In the genomic region with DNA sequence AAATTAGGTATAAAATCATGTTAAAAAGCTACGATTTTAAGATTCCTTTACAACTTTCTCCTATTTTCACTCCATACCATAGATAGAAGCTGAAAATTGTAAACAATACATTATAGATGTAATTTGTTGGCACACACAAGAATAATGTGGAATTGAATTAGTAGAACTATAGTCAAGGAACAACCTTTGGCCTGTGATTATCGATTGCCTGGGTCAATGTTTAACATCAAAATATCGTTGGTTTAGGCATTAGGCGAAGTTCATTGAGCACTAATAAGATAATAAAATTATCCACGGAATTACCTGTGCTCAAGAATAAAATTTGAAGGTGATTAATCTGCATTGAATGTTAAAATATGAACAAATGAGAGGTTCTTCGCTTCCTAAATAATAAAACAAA, we compare ENCODE assay signal across 16 cellular contexts.
DNase-seq lines count a peak whose midpoint lies in the region; ATAC-seq, FAIRE-seq and TF ChIP-seq lines count a peak whose summit lies in the region.
"Had no signal": no experiment of that assay in that cellular context is flagged by ENCODE, and none has a peak within 500 bp of the region (broad histone marks: within the 10 kb centered on the region; RNA-seq: fewer than 3 reads in every experiment).

No MANE protein-coding gene starts in this region.

- H3K27ac ChIP-seq in A549 (no peak overlapping the region), liver (ENCODE audit: low read depth in 1 of 2, low read length in 2 of 2) (no peak overlapping the region)
- H3K27ac ChIP-seq: 22Rv1, BLaER1 had no signal

- TF ChIP-seq RAD21 in A549 (conservative IDR thresholded peaks at IDR 0.05 in 1 of 2, IDR thresholded peaks at IDR 0.05 in 1 of 2) (no peak), liver (IDR thresholded peaks at IDR 0.05) (peak; percentile 22 to 39)

- no peak for TF ChIP-seq EP300 in A549 (IDR thresholded peaks at IDR 0.05)

- TF ChIP-seq POLR2A in A549 (IDR thresholded peaks at IDR 0.05; ENCODE audit: low read length) = no peak

- H3K36me3 Mint-ChIP-seq in progenitor cell of endocrine pancreas (ENCODE audit: insufficient read depth) = peaks cover 4% of the 10 kb centered on the region
- H3K36me3 Mint-ChIP-seq: CD4-positive, alpha-beta memory T cell had no signal

- H3K4me1 ChIP-seq in A549 (no peaks in the 10 kb centered on the region), liver (ENCODE audit: control insufficient read depth in 4 of 4, insufficient read depth in 4 of 4, low read length in 3 of 4) (peaks cover 5 to 11% (median 9%) of the 10 kb centered on the region in 4 donors)

- H3K9me3 Mint-ChIP-seq in progenitor cell of endocrine pancreas (ENCODE audit: low read depth) = peaks cover 14% of the 10 kb centered on the region

- H3K9me3 ChIP-seq in A549 (no peaks in the 10 kb centered on the region), liver (ENCODE audit: control insufficient read depth in 4 of 4, low read length in 3 of 4) (no peaks in the 10 kb centered on the region)
- H3K9me3 ChIP-seq: BLaER1 had no signal

- H3K36me3 ChIP-seq in liver (ENCODE audit: control insufficient read depth in 4 of 4, insufficient read depth in 3 of 4, low read depth in 1 of 4, low read length in 3 of 4) = no peaks in the 10 kb centered on the region
- H3K36me3 ChIP-seq: BLaER1 had no signal

- no peak overlapping the region for H3K4me3 ChIP-seq in A549
- no peak overlapping the region for H3K4me3 ChIP-seq in liver (ENCODE audit: low read depth in 1 of 3, low read length in 3 of 3)
- H3K4me3 ChIP-seq: BLaER1 had no signal

- no peaks in the 10 kb centered on the region for H3K27me3 ChIP-seq in liver (ENCODE audit: control insufficient read depth in 4 of 4, insufficient read depth in 4 of 4, low read length in 3 of 4)
- H3K27me3 ChIP-seq: BLaER1 had no signal

- H3K27me3 Mint-ChIP-seq in progenitor cell of endocrine pancreas = no peaks in the 10 kb centered on the region
- H3K27me3 Mint-ChIP-seq: CD4-positive, alpha-beta memory T cell had no signal

- no peak for DNase-seq in A549 (ENCODE audit: low read depth in 1 of 2, low spot score in 1 of 2)
- peak; percentile 72 for DNase-seq in HT-29 (ENCODE audit: low spot score)
- no peak for DNase-seq in progenitor cell of endocrine pancreas (ENCODE audit: low spot score, unreplicated experiment)
- no peak for DNase-seq in HCEC 1CT
- DNase-seq: CD4-positive, alpha-beta memory T cell; GOT3; H7 had no signal

- TF ChIP-seq CTCF in A549 (IDR thresholded peaks at IDR 0.05) (no peak), liver (IDR thresholded peaks at IDR 0.05; ENCODE audit: low read depth, low read length, missing input control) (no peak), progenitor cell of endocrine pancreas (IDR thresholded peaks at IDR 0.05; ENCODE audit: unreplicated experiment) (no peak)

- FAIRE-seq in A549 (lab: Jason Lieb, UNC) = peak; percentile 32
- FAIRE-seq: G401.6, GM12892, GM18507 had no signal

- H3K4me3 Mint-ChIP-seq in progenitor cell of endocrine pancreas (ENCODE audit: low read depth) = peak overlapping the region; percentile 14
- H3K4me3 Mint-ChIP-seq: CD14-positive monocyte; CD4-positive, alpha-beta memory T cell had no signal

- no peak overlapping the region for H3K9ac ChIP-seq in liver (ENCODE audit: low read depth in 1 of 2, low read length in 2 of 2)
- H3K9ac ChIP-seq: BLaER1 had no signal

- H3K27ac Mint-ChIP-seq in progenitor cell of endocrine pancreas = no peak overlapping the region
- H3K27ac Mint-ChIP-seq: CD14-positive monocyte; CD4-positive, alpha-beta memory T cell had no signal

- CTCF ChIA-PET in A549 (lab: Yijun Ruan, JAX) = no interaction called here

- peaks cover 16% of the 10 kb centered on the region for H3K4me1 Mint-ChIP-seq in progenitor cell of endocrine pancreas (ENCODE audit: low read depth)
- H3K4me1 Mint-ChIP-seq: CD14-positive monocyte; CD4-positive, alpha-beta memory T cell had no signal

- ATAC-seq in A549 (no peak), GM21390 (IDR thresholded peaks at IDR 0.05; ENCODE audit: unreplicated experiment) (no peak), esophagus mucosa (no peak)

- 3% methylated on average over 6 of the region's 6 CpGs for WGBS in A549 (ENCODE audit: missing lambda C conversion rate)
- WGBS in liver = 43% methylated on average over 6 of the region's 6 CpGs

- POLR2A ChIA-PET in A549 (lab: Yijun Ruan, JAX) = no interaction called here

- no peak overlapping the region for H3K4me2 ChIP-seq in A549
- H3K4me2 ChIP-seq: BLaER1 had no signal

TF ChIP-seq in A549, 52 proteins besides CTCF, POLR2A, EP300 and RAD21:
- TF ChIP-seq BHLHE40 (IDR thresholded peaks at IDR 0.05; ENCODE audit: low read depth, low read length) (no peak), SREBF2 (IDR thresholded peaks at IDR 0.05) (no peak), ZSCAN20 (CRISPR knock-in tag; IDR thresholded peaks at IDR 0.05) (no peak), CHD4 (IDR thresholded peaks at IDR 0.05; ENCODE audit: borderline replicate concordance) (no peak), CHD2 (IDR thresholded peaks at IDR 0.05; ENCODE audit: low read length, partially characterized antibody) (no peak), RARB (CRISPR knock-in tag; IDR thresholded peaks at IDR 0.05) (no peak), KDM5A (IDR thresholded peaks at IDR 0.05) (no peak)
- TF ChIP-seq, protein P1, sequence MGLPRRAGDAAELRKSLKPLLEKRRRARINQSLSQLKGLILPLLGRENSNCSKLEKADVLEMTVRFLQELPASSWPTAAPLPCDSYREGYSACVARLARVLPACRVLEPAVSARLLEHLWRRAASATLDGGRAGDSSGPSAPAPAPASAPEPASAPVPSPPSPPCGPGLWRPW (IDR thresholded peaks at IDR 0.05) = no peak

TF ChIP-seq in liver, 16 proteins besides CTCF, POLR2A, EP300 and RAD21:
- TF ChIP-seq FOXA2 (IDR thresholded peaks at IDR 0.05) = peak; percentile 30
- TF ChIP-seq HNF4G (IDR thresholded peaks at IDR 0.05) = peak; percentile 85
- TF ChIP-seq NR2F2 (IDR thresholded peaks at IDR 0.05) = no peak
- no peak for TF ChIP-seq FOXA1 (IDR thresholded peaks at IDR 0.05)
- TF ChIP-seq SP1 (IDR thresholded peaks at IDR 0.05) = peak; percentile 92
- no peak for TF ChIP-seq GABPA (IDR thresholded peaks at IDR 0.05 in 1 of 2, conservative IDR thresholded peaks at IDR 0.05 in 1 of 2)
- no peak for TF ChIP-seq ATF3 (IDR thresholded peaks at IDR 0.05)
- TF ChIP-seq HNF4A (conservative IDR thresholded peaks at IDR 0.05) = peak; percentile 92 to 94
- TF ChIP-seq EGR1 (IDR thresholded peaks at IDR 0.05; ENCODE audit: low read depth in 2 of 2) = no peak
- TF ChIP-seq RXRA (IDR thresholded peaks at IDR 0.05) = peak; percentile 33 to 34
- TF ChIP-seq REST (IDR thresholded peaks at IDR 0.05) = peak; percentile 11
- peak; percentile 22 for TF ChIP-seq YY1 (IDR thresholded peaks at IDR 0.05)
- peak in 1 of 2 donors; percentile 6 for TF ChIP-seq JUND (IDR thresholded peaks at IDR 0.05)
